In the genomic region with DNA sequence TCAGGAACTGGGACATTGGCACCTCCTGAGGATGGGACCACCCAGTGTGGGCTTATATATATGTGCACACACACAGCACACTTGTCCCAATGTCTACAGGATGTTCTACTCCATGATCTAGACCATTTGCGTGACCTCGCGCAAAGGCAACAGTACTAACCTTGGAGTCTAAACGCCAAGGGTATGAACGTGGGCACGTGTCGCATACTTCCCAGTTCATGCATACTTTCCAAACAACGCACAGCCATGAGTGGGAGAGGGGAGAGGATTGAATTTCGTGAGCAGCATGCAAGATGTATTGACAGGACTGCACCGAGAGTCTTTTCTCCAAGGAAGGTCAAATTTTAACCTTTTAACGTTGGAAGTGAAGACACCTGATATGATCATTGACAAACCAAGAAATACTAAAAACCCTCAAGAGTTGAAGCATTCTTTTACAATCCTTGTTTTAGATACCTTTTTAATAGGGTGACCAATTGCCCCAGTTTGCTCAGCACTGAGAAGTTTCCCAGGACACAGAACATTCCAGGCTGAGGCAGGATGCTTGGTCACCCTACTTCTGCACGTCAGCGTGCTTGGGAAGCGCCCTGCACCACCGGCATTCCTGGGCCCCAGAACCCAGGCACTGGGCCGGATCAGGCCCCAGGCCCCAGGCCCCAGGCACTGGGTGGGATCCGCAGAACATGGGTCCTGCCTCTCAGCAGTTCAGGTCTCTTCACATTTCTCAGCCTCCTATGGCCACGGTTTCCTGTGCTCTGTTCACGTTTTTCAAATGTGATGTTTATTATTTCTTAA, we compare ENCODE assay signal across 1 cellular context.
TF ChIP-seq lines count a peak whose summit lies in the region.

No MANE protein-coding gene starts in this region.

TF ChIP-seq in H1, 55 proteins besides CTCF, POLR2A, EP300 and RAD21:
- TF ChIP-seq ASH2L (IDR thresholded peaks at IDR 0.05; ENCODE audit: low read length): no peak
- TF ChIP-seq, protein P1, sequence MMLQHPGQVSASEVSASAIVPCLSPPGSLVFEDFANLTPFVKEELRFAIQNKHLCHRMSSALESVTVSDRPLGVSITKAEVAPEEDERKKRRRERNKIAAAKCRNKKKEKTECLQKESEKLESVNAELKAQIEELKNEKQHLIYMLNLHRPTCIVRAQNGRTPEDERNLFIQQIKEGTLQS (IDR thresholded peaks at IDR 0.05; ENCODE audit: insufficient read depth, low read depth, low read length): no peak
- no peak for TF ChIP-seq CBX5 (IDR thresholded peaks at IDR 0.05; ENCODE audit: low read depth, low read length)
- no peak for TF ChIP-seq RBBP5 (IDR thresholded peaks at IDR 0.05; ENCODE audit: borderline replicate concordance, low read depth, low read length)
- TF ChIP-seq, protein P2, sequence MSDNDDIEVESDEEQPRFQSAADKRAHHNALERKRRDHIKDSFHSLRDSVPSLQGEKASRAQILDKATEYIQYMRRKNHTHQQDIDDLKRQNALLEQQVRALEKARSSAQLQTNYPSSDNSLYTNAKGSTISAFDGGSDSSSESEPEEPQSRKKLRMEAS (IDR thresholded peaks at IDR 0.05): no peak
- no peak for TF ChIP-seq TEAD4 (IDR thresholded peaks at IDR 0.05; ENCODE audit: low read depth, low read length)
- TF ChIP-seq ZNF274 (IDR thresholded peaks at IDR 0.05; ENCODE audit: borderline replicate concordance, extremely low read depth, low read length): no peak
- TF ChIP-seq SP4 (IDR thresholded peaks at IDR 0.05; ENCODE audit: low read length): no peak
- TF ChIP-seq CBX8 (IDR thresholded peaks at IDR 0.05; ENCODE audit: borderline replicate concordance, low read depth, low read length): no peak
- TF ChIP-seq SUZ12 (IDR thresholded peaks at IDR 0.05; ENCODE audit: low read length): no peak
- no peak for TF ChIP-seq CHD2 (IDR thresholded peaks at IDR 0.05; ENCODE audit: low read length)
